9 cellular contexts compared by ENCODE assay signal in genomic region chr17:44314869-44315661, GRCh38. TPM values are rescaled to one million over a fixed set of nuclear protein-coding genes. Genes with fewer than 3 reads are reported as not detected.
DNase-seq lines count a peak whose midpoint lies in the region; ATAC-seq, FAIRE-seq and TF ChIP-seq lines count a peak whose summit lies in the region.
"Had no signal": no experiment of that assay in that cellular context is flagged by ENCODE, and none has a peak within 500 bp of the region (broad histone marks: within the 10 kb centered on the region; RNA-seq: fewer than 3 reads in every experiment).

No MANE protein-coding gene starts in this region.

- H4K91ac ChIP-seq in neuronal stem cell (ENCODE audit: low read depth, low read length, poor library complexity): no peak overlapping the region

- H3K36me3 ChIP-seq in RWPE2 (ENCODE audit: low read depth) (peaks cover 9% of the 10 kb centered on the region; the same call in 1 of the 2 replicates), duodenal mucosa (ENCODE audit: control insufficient read depth in 1 of 2, insufficient read depth in 2 of 2, low read length in 2 of 2) (peaks cover 3 to 7% of the 10 kb centered on the region in 2 donors), neuronal stem cell (replicated peaks in 1 of 2; ENCODE audit: control insufficient read depth in 2 of 2, insufficient read depth in 2 of 2, low read length in 2 of 2) (peaks cover 5 to 9% of the 10 kb centered on the region in 2 donors)

- peak overlapping the region; percentile 51 to 78; a peak in 5 of 6 replicates for H3K27ac ChIP-seq in A549
- H3K27ac ChIP-seq in RWPE2 (ENCODE audit: poor library complexity, severe bottlenecking): no peak overlapping the region
- H3K27ac ChIP-seq in duodenal mucosa (ENCODE audit: low read depth, low read length): no peak overlapping the region
- no peak overlapping the region for H3K27ac ChIP-seq in neuronal stem cell (replicated peaks; ENCODE audit: low read length)

- no peak overlapping the region for H2BK120ac ChIP-seq in neuronal stem cell (ENCODE audit: low read depth, low read length)

- TF ChIP-seq CTCF in A549 (IDR thresholded peaks at IDR 0.05) (no peak), RWPE2 (IDR thresholded peaks at IDR 0.05; ENCODE audit: poor library complexity, severe bottlenecking) (no peak)

- H2BK15ac ChIP-seq in neuronal stem cell (ENCODE audit: low read length): no peak overlapping the region

- H2BK12ac ChIP-seq in neuronal stem cell (ENCODE audit: low read length): peak overlapping the region; percentile 73

- TF ChIP-seq EP300 in A549 (IDR thresholded peaks at IDR 0.05): no peak

- H2AK5ac ChIP-seq in neuronal stem cell (ENCODE audit: low read depth, low read length): peak overlapping the region; percentile 68

- 14% methylated on average over 25 of the region's 81 CpGs for WGBS in A549 (ENCODE audit: missing lambda C conversion rate)
- WGBS in neuronal stem cell (ENCODE audit: extremely low coverage in 2 of 2, insufficient read length in 2 of 2, insufficient replicate concordance in 1 of 2), 2 donors: no CpG with 5 or more reads among the region's 81 CpGs

- H3K18ac ChIP-seq in neuronal stem cell (ENCODE audit: low read length): peak overlapping the region; percentile 89

- no peak overlapping the region for H3K4ac ChIP-seq in neuronal stem cell (ENCODE audit: low read length)

- no peak for FAIRE-seq in A549 (lab: Jason Lieb, UNC)
- no peak for FAIRE-seq in GM12892 (lab: Jason Lieb, UNC)
- FAIRE-seq: colon had no signal

- H3K4me2 ChIP-seq in A549 (peak overlapping the region; percentile 99), neuronal stem cell (ENCODE audit: insufficient read depth, low read length, poor library complexity, severe bottlenecking) (peak overlapping the region; percentile 83)

- ATAC-seq in A549 (peak; percentile 64 to 73), RWPE2 (ENCODE audit: low read depth) (peak; percentile 66), GM18511 (IDR thresholded peaks at IDR 0.05; ENCODE audit: unreplicated experiment) (no peak)

- H3K4me1 ChIP-seq in A549: 0 out of 3 replicates have a peak, but pooled peaks cover 4% of the 10 kb centered on the region
- H3K4me1 ChIP-seq in RWPE2 (ENCODE audit: insufficient read depth, poor library complexity, severe bottlenecking): no peaks in the 10 kb centered on the region
- H3K4me1 ChIP-seq in duodenal mucosa (ENCODE audit: control insufficient read depth in 1 of 2, insufficient read depth in 2 of 2, low read length in 2 of 2): peaks cover 4 to 8% of the 10 kb centered on the region in 2 donors
- peaks cover 4 to 16% of the 10 kb centered on the region in 2 donors for H3K4me1 ChIP-seq in neuronal stem cell (ENCODE audit: control insufficient read depth in 2 of 2, insufficient read depth in 1 of 2, low read depth in 1 of 2, low read length in 2 of 2)

- TF ChIP-seq POLR2A in A549 (IDR thresholded peaks at IDR 0.05; ENCODE audit: low read length) (no peak), GM12892 (IDR thresholded peaks at IDR 0.05; ENCODE audit: low read depth, low read length) (no peak)

- peak; percentile 73 to 93 for DNase-seq in A549 (ENCODE audit: low read depth in 1 of 2, low spot score in 1 of 2)
- DNase-seq in GM12892 (ENCODE audit: insufficient read length): peak; percentile 80
- no peak for DNase-seq in RWPE2 (ENCODE audit: low spot score)
- no peak for DNase-seq in neuronal stem cell (ENCODE audit: low spot score)
- no peak for DNase-seq in KG1 (lab: John Stamatoyannopoulos, UW)
- DNase-seq in SW480 (ENCODE audit: low spot score): no peak

- no peaks in the 10 kb centered on the region for H3K79me1 ChIP-seq in neuronal stem cell (ENCODE audit: low read depth, low read length)

- H2AFZ ChIP-seq in neuronal stem cell (ENCODE audit: low read length): peak overlapping the region; percentile 79

- peak overlapping the region; percentile 24 for H2BK5ac ChIP-seq in neuronal stem cell (ENCODE audit: low read length)

- POLR2A ChIA-PET in A549 (lab: Yijun Ruan, JAX): interaction anchor here (0.6 to 2.2 kb wide), 6 partner anchors 9 to 115 kb away, joined by 3 to 13 read pairs (median 4); partner anchors contain the start of genes ATXN7L3 and SLC25A39

- H3K23ac ChIP-seq in neuronal stem cell (ENCODE audit: low read depth, low read length, poor library complexity): peak overlapping the region; percentile 40

- no peak for TF ChIP-seq RAD21 in A549 (conservative IDR thresholded peaks at IDR 0.05 in 1 of 2, IDR thresholded peaks at IDR 0.05 in 1 of 2)

- H3K9ac ChIP-seq in duodenal mucosa (ENCODE audit: low read depth in 1 of 2, low read length in 2 of 2): no peak overlapping the region
- H3K9ac ChIP-seq in neuronal stem cell (ENCODE audit: low read depth, low read length, poor library complexity): peak overlapping the region; percentile 83

- H3K14ac ChIP-seq in neuronal stem cell (ENCODE audit: low read length): peak overlapping the region; percentile 56

- CTCF ChIA-PET in A549 (lab: Yijun Ruan, JAX): interaction anchor here (0.8 to 14.1 kb wide), 6 partner anchors 15 to 197 kb away, joined by 3 to 159 read pairs (median 5); no protein-coding TSS in a partner anchor

- H4K8ac ChIP-seq in neuronal stem cell (ENCODE audit: low read depth, low read length): no peak overlapping the region

- H3K4me3 ChIP-seq in A549 (peak overlapping the region; percentile 63), RWPE2 (ENCODE audit: severe bottlenecking) (peak overlapping the region; percentile 33), duodenal mucosa (ENCODE audit: low read depth in 1 of 2, low read length in 2 of 2) (peak overlapping the region; percentile 29 to 53), neuronal stem cell (ENCODE audit: low read length in 2 of 2) (peak overlapping the region; percentile 37 to 78)

- H3K9me3 ChIP-seq in A549 (no peaks in the 10 kb centered on the region), RWPE2 (ENCODE audit: severe bottlenecking) (no peaks in the 10 kb centered on the region), duodenal mucosa (ENCODE audit: control insufficient read depth in 1 of 2, low read length in 2 of 2) (no peaks in the 10 kb centered on the region), neuronal stem cell (replicated peaks in 1 of 2; ENCODE audit: control insufficient read depth in 2 of 2, insufficient read depth in 1 of 2, low read depth in 1 of 2, low read length in 2 of 2) (peaks cover 0 to 4% of the 10 kb centered on the region in 2 donors)

- peaks cover 5% of the 10 kb centered on the region for H3K27me3 ChIP-seq in RWPE2 (ENCODE audit: insufficient read depth, poor library complexity, severe bottlenecking)
- peaks cover 30 to 36% of the 10 kb centered on the region in 2 donors for H3K27me3 ChIP-seq in duodenal mucosa (ENCODE audit: control insufficient read depth in 1 of 2, insufficient read depth in 2 of 2, low read length in 2 of 2)
- peaks cover 6 to 68% (median 29%) of the 10 kb centered on the region in 3 experiments for H3K27me3 ChIP-seq in neuronal stem cell (ENCODE audit: control insufficient read depth in 3 of 3, insufficient read depth in 3 of 3, low read depth in 1 of 3, low read length in 3 of 3)

TF ChIP-seq in A549, 52 proteins besides CTCF, POLR2A, EP300 and RAD21 (continues in another document):
- TF ChIP-seq MAX (IDR thresholded peaks at IDR 0.05): peak; percentile 33; the same call in 1 of the 2 replicates

RNA-seq across cellular contexts. Expression of gene RUNDC3A, which starts 6.7 kb away (rescaled TPM):
- polyA plus RNA-seq in A549 (2011; rRNA removed) (0.45 and 0.57 TPM in 2 replicates), A549 (2017; fragmentation: RNase III; extraction: RNeasy Plus Mini Kit Qiagen cat#74134 plus additional on column Dnase treatment) (0.21 to 0.48 TPM (median 0.22 TPM) in 3 replicates)
- 0.52 and 0.62 TPM in 2 replicates for polyA plus RNA-seq in A549 (2012; cell fraction: cytosol; rRNA removed)
- 1.4 and 1.8 TPM in 2 replicates for polyA plus RNA-seq in A549 (2012; cell fraction: nucleus; rRNA removed)
- polyA minus RNA-seq in A549 (2011; rRNA and poly(A)+ RNA removed): 0.33 and 0.54 TPM in 2 replicates
- 0.19 TPM for polyA plus RNA-seq in GM12892 (2012; ENCODE audit: missing spikeins)
- polyA plus RNA-seq in neuronal stem cell (2013, experiment 1 of 2): 0.25 TPM
- 0.19 TPM for polyA plus RNA-seq in neuronal stem cell (2013, experiment 2 of 2)

RNA-seq across cellular contexts. Expression of gene SLC25A39, which starts 9.6 kb away (rescaled TPM):
- 80.9 and 90.1 TPM in 2 replicates for polyA plus RNA-seq in A549 (2011; rRNA removed)
- 288 and 335 TPM in 2 replicates for polyA plus RNA-seq in A549 (2012; cell fraction: cytosol; rRNA removed)
- 507 and 616 TPM in 2 replicates for polyA plus RNA-seq in A549 (2012; cell fraction: nucleus; rRNA removed)
- 147 to 154 TPM (median 150 TPM) in 3 replicates for polyA plus RNA-seq in A549 (2017; fragmentation: RNase III; extraction: RNeasy Plus Mini Kit Qiagen cat#74134 plus additional on column Dnase treatment)
- 62.5 and 70.8 TPM in 2 replicates for polyA minus RNA-seq in A549 (2011; rRNA and poly(A)+ RNA removed)
- polyA plus RNA-seq in GM12892 (2012; ENCODE audit: missing spikeins): 120 TPM
- 84.8 TPM for polyA plus RNA-seq in neuronal stem cell (2013, experiment 1 of 2)
- 84.0 TPM for polyA plus RNA-seq in neuronal stem cell (2013, experiment 2 of 2)

RNA-seq across cellular contexts. Expression of gene GRN, which starts 30.0 kb away (rescaled TPM):
- polyA plus RNA-seq in A549 (2011; rRNA removed) (111 and 147 TPM in 2 replicates), A549 (2017; fragmentation: RNase III; extraction: RNeasy Plus Mini Kit Qiagen cat#74134 plus additional on column Dnase treatment) (146 to 198 TPM (median 197 TPM) in 3 replicates)
- 216 and 242 TPM in 2 replicates for polyA plus RNA-seq in A549 (2012; cell fraction: cytosol; rRNA removed)
- 645 and 899 TPM in 2 replicates for polyA plus RNA-seq in A549 (2012; cell fraction: nucleus; rRNA removed)
- 81.3 and 100 TPM in 2 replicates for polyA minus RNA-seq in A549 (2011; rRNA and poly(A)+ RNA removed)
- 131 TPM for polyA plus RNA-seq in GM12892 (2012; ENCODE audit: missing spikeins)
- 54.1 TPM for polyA plus RNA-seq in neuronal stem cell (2013, experiment 1 of 2)
- 53.7 TPM for polyA plus RNA-seq in neuronal stem cell (2013, experiment 2 of 2)

RNA-seq across cellular contexts. Expression of gene SLC4A1, which starts 47.1 kb away (rescaled TPM):
- polyA plus RNA-seq in A549 (2011; rRNA removed) (0.03 TPM in 1 of 2 replicates, not detected in the other), A549 (2017; fragmentation: RNase III; extraction: RNeasy Plus Mini Kit Qiagen cat#74134 plus additional on column Dnase treatment) (not detected in 3 replicates)
- 0.01 TPM in 1 of 2 replicates, not detected in the other for polyA plus RNA-seq in A549 (2012; cell fraction: cytosol; rRNA removed)
- polyA plus RNA-seq in A549 (2012; cell fraction: nucleus; rRNA removed): 0.02 and 0.21 TPM in 2 replicates
- polyA minus RNA-seq in A549 (2011; rRNA and poly(A)+ RNA removed): not detected in 2 replicates
- not detected for polyA plus RNA-seq in GM12892 (2012; ENCODE audit: missing spikeins)
- 0.03 TPM for polyA plus RNA-seq in neuronal stem cell (2013, experiment 1 of 2)
- not detected for polyA plus RNA-seq in neuronal stem cell (2013, experiment 2 of 2)

RNA-seq across cellular contexts. Expression of gene FAM171A2, which starts 48.6 kb away (rescaled TPM):
- polyA plus RNA-seq in A549 (2011; rRNA removed) (1.8 and 2.7 TPM in 2 replicates), A549 (2017; fragmentation: RNase III; extraction: RNeasy Plus Mini Kit Qiagen cat#74134 plus additional on column Dnase treatment) (3.0 to 4.2 TPM (median 3.9 TPM) in 3 replicates)
- 3.2 and 6.0 TPM in 2 replicates for polyA plus RNA-seq in A549 (2012; cell fraction: cytosol; rRNA removed)
- 7.2 and 9.5 TPM in 2 replicates for polyA plus RNA-seq in A549 (2012; cell fraction: nucleus; rRNA removed)
- 1.6 and 3.5 TPM in 2 replicates for polyA minus RNA-seq in A549 (2011; rRNA and poly(A)+ RNA removed)
- polyA plus RNA-seq in GM12892 (2012; ENCODE audit: missing spikeins): 0.78 TPM
- polyA plus RNA-seq in neuronal stem cell (2013, experiment 1 of 2): 34.5 TPM
- polyA plus RNA-seq in neuronal stem cell (2013, experiment 2 of 2): 33.1 TPM

Comparison
In these comparisons a context has a peak if more than half of its experiments do, and no peak if none do; other contexts are left out.
1. DNase-seq: peak in A549 (2 of 2) and GM12892 (single experiment); none in RWPE2 (single experiment), neuronal stem cell (single experiment), KG1 (single experiment) and SW480 (single experiment).
2. H3K27ac ChIP-seq: peak in A549 (2 of 2); none in RWPE2 (single experiment), duodenal mucosa (single experiment) and neuronal stem cell (single experiment).
3. Peak in every context shown above with its lines, with median percentiles within 50 percentile points of each other: H3K4me3 ChIP-seq.